8 cellular contexts compared by ENCODE assay signal in genomic region chr10:49679480-49679893, GRCh38. TPM values are rescaled to one million over a fixed set of nuclear protein-coding genes. Genes with fewer than 3 reads are reported as not detected.
DNase-seq lines count a peak whose midpoint lies in the region; ATAC-seq and TF ChIP-seq lines count a peak whose summit lies in the region.

C10orf53 (plus strand) TSS chr10:49679651; CDS start chr10:49679698, 47 bp downstream.

- no peak within 1 kb of the TSS for H3K4me3 ChIP-seq in HL-60 (replicated peaks; ENCODE audit: insufficient read depth, low read length)

- peaks cover 6% of the 10 kb centered on the region for H3K27me3 ChIP-seq in HL-60 (ENCODE audit: insufficient read depth, poor library complexity, severe bottlenecking)

- peaks cover 23 to 38% (median 24%) of the 10 kb centered on the region in 3 donors for H3K27me3 Mint-ChIP-seq in CD14-positive monocyte (ENCODE audit: low read depth in 3 of 3)
- peaks cover 38% of the 10 kb centered on the region for H3K27me3 Mint-ChIP-seq in activated naive CD8-positive, alpha-beta T cell treated with anti-CD3 and anti-CD28 coated beads, Interleukin-2, amount 50 U/mL, for 24 hours

- ATAC-seq in activated naive CD8-positive, alpha-beta T cell treated with anti-CD3 and anti-CD28 coated beads, Interleukin-2, amount 50 U/mL, for 24 hours, result peak; percentile 59

- H3K36me3 Mint-ChIP-seq in CD14-positive monocyte, result no peaks in the 10 kb centered on the region
- H3K36me3 Mint-ChIP-seq in activated naive CD8-positive, alpha-beta T cell treated with anti-CD3 and anti-CD28 coated beads, Interleukin-2, amount 50 U/mL, for 24 hours (ENCODE audit: low read depth), result peaks cover 9% of the 10 kb centered on the region

- H3K27ac ChIP-seq in HL-60 (replicated peaks), result no peak within 1 kb of the TSS

- no peak for TF ChIP-seq CTCF in CD14-positive monocyte (IDR thresholded peaks at IDR 0.05)
- no peak for TF ChIP-seq CTCF in HL-60 (IDR thresholded peaks at IDR 0.05; ENCODE audit: insufficient read depth, low read length)

- intact Hi-C loops in CD14-positive monocyte (cut with micrococcal nuclease), result no loop called here

- DNase-seq in CD14-positive monocyte (ENCODE audit: low spot score) (no peak), HL-60 (ENCODE audit: low read depth in 1 of 2, low spot score in 1 of 2) (peak; percentile 32 to 53), iPS DF 19.7 (ENCODE audit: low read depth, low spot score) (peak; percentile 25), activated gamma-delta T cell treated with Interleukin-2 at 50 U/mL for 16 hours (no peak), activated gamma-delta T cell (lab: John Stamatoyannopoulos, UW) (no peak), mucosa of gallbladder (ENCODE audit: low spot score) (no peak)
- DNase-seq in activated naive CD8-positive, alpha-beta T cell treated with anti-CD3 and anti-CD28 coated beads, Interleukin-2, amount 50 U/mL, for 24 hours, result peak; percentile 23
- peak; percentile 3 to 18 for DNase-seq in stimulated activated CD8-positive, alpha-beta memory T cell treated with anti-CD3 and anti-CD28 coated beads, Interleukin-15, amount 100 ng/mL, for 48 hours (ENCODE audit: low read depth in 2 of 2)

- peaks cover 6% of the 10 kb centered on the region for H3K4me1 Mint-ChIP-seq in CD14-positive monocyte
- H3K4me1 Mint-ChIP-seq in activated naive CD8-positive, alpha-beta T cell treated with anti-CD3 and anti-CD28 coated beads, Interleukin-2, amount 50 U/mL, for 24 hours, result peaks cover 4% of the 10 kb centered on the region

- H3K9me3 Mint-ChIP-seq in CD14-positive monocyte, result peaks cover 3 to 25% (median 16%) of the 10 kb centered on the region in 7 donors
- H3K9me3 Mint-ChIP-seq in activated naive CD8-positive, alpha-beta T cell treated with anti-CD3 and anti-CD28 coated beads, Interleukin-2, amount 50 U/mL, for 24 hours, result peaks cover 19% of the 10 kb centered on the region

- peak within 1 kb of the TSS; percentile 17 to 43 for H3K4me3 Mint-ChIP-seq in CD14-positive monocyte
- no peak within 1 kb of the TSS for H3K4me3 Mint-ChIP-seq in activated naive CD8-positive, alpha-beta T cell treated with anti-CD3 and anti-CD28 coated beads, Interleukin-2, amount 50 U/mL, for 24 hours

- H3K27ac Mint-ChIP-seq in CD14-positive monocyte, result peak within 1 kb of the TSS in 1 of 7 donors; percentile 5
- H3K27ac Mint-ChIP-seq in activated naive CD8-positive, alpha-beta T cell treated with anti-CD3 and anti-CD28 coated beads, Interleukin-2, amount 50 U/mL, for 24 hours, result no peak within 1 kb of the TSS

RNA-seq across cellular contexts. Expression of gene C10orf53, which starts in this region (rescaled TPM):
- not detected for polyA plus RNA-seq in CD14-positive monocyte
- not detected for total RNA-seq in mucosa of gallbladder

Comparison
In these comparisons a context has a peak if more than half of its experiments do, and no peak if none do; other contexts are left out.
1. DNase-seq: peak in HL-60 (2 of 2), activated naive CD8-positive, alpha-beta T cell treated with anti-CD3 and anti-CD28 coated beads, Interleukin-2, amount 50 U/mL, for 24 hours (single experiment), iPS DF 19.7 (single experiment) and stimulated activated CD8-positive, alpha-beta memory T cell treated with anti-CD3 and anti-CD28 coated beads, Interleukin-15, amount 100 ng/mL, for 48 hours (2 of 2); none in CD14-positive monocyte (single experiment), activated gamma-delta T cell treated with Interleukin-2 at 50 U/mL for 16 hours (single experiment), activated gamma-delta T cell (single experiment) and mucosa of gallbladder (single experiment).